Comparison of ENCODE assay signal across 11 cellular contexts in genomic region chr3:178434206-178434805, GRCh38.
DNase-seq lines count a peak whose midpoint lies in the region; FAIRE-seq and TF ChIP-seq lines count a peak whose summit lies in the region.
"Had no signal": no experiment of that assay in that cellular context is flagged by ENCODE, and none has a peak within 500 bp of the region (broad histone marks: within the 10 kb centered on the region; RNA-seq: fewer than 3 reads in every experiment).

No MANE protein-coding gene starts in this region.

- no peaks in the 10 kb centered on the region for H3K9me2 ChIP-seq in Karpas-422 (replicated peaks; ENCODE audit: insufficient read depth, low read length)

- dilution Hi-C loops in mammary epithelial cell (cut with HindIII; ENCODE audit: low sequenced_read_pairs) = loop anchor here (25.0 kb wide), 1 partner anchor 528 kb away; no protein-coding TSS in a partner anchor

- no peaks in the 10 kb centered on the region for H3K36me3 Mint-ChIP-seq in MCF 10A (ENCODE audit: insufficient read depth, unreplicated experiment)

- H3K9me3 ChIP-seq in mammary epithelial cell (replicated peaks; ENCODE audit: insufficient read depth, low read length) = no peaks in the 10 kb centered on the region
- H3K9me3 ChIP-seq in neuronal stem cell (replicated peaks in 1 of 2; ENCODE audit: control insufficient read depth in 2 of 2, insufficient read depth in 1 of 2, low read depth in 1 of 2, low read length in 2 of 2) = no peaks in the 10 kb centered on the region
- H3K9me3 ChIP-seq in Karpas-422 (ENCODE audit: low read length) = no peaks in the 10 kb centered on the region
- H3K9me3 ChIP-seq: SJSA1 had no signal

- no peak overlapping the region for H3K4me2 ChIP-seq in mammary epithelial cell (ENCODE audit: insufficient read depth, low read depth, low read length)
- no peak overlapping the region for H3K4me2 ChIP-seq in neuronal stem cell (ENCODE audit: insufficient read depth, low read length, poor library complexity, severe bottlenecking)
- no peak overlapping the region for H3K4me2 ChIP-seq in Karpas-422 (ENCODE audit: low read depth, low read length, poor library complexity, severe bottlenecking)

- no peak overlapping the region for H3K4me3 Mint-ChIP-seq in MCF 10A (ENCODE audit: unreplicated experiment)
- H3K4me3 Mint-ChIP-seq: CD4-positive, alpha-beta T cell had no signal

- POLR2A ChIA-PET in MCF 10A (lab: Yijun Ruan, JAX) = interaction anchor here (1.2 kb wide), 1 partner anchor 533 kb away, joined by 6 read pairs; no protein-coding TSS in a partner anchor

- H2BK120ac ChIP-seq in neuronal stem cell (ENCODE audit: low read depth, low read length) = no peak overlapping the region

- intact Hi-C loops in MCF 10A (cut with micrococcal nuclease) = no loop called here
- intact Hi-C loops in mammary epithelial cell (cut with micrococcal nuclease) = loop anchor here (1.0 kb wide), 1 partner anchor 532 kb away; no protein-coding TSS in a partner anchor

- no peaks in the 10 kb centered on the region for H3K27me3 Mint-ChIP-seq in MCF 10A (ENCODE audit: insufficient read depth, unreplicated experiment)
- H3K27me3 Mint-ChIP-seq: CD4-positive, alpha-beta T cell had no signal

- no peak overlapping the region for H3K23ac ChIP-seq in neuronal stem cell (ENCODE audit: low read depth, low read length, poor library complexity)

- no peaks in the 10 kb centered on the region for H3K79me1 ChIP-seq in neuronal stem cell (ENCODE audit: low read depth, low read length)

- H3K4me1 ChIP-seq in mammary epithelial cell (ENCODE audit: insufficient read depth, low read length) = no peaks in the 10 kb centered on the region
- no peaks in the 10 kb centered on the region for H3K4me1 ChIP-seq in neuronal stem cell (ENCODE audit: control insufficient read depth in 2 of 2, insufficient read depth in 1 of 2, low read depth in 1 of 2, low read length in 2 of 2)
- no peaks in the 10 kb centered on the region for H3K4me1 ChIP-seq in Karpas-422 (ENCODE audit: low read length)
- H3K4me1 ChIP-seq: SJSA1 had no signal

- TF ChIP-seq CTCF in MCF 10A (IDR thresholded peaks at IDR 0.05; ENCODE audit: unreplicated experiment) (peak; percentile 9), mammary epithelial cell (conservative IDR thresholded peaks at IDR 0.05 in 1 of 2, IDR thresholded peaks at IDR 0.05 in 1 of 2; ENCODE audit: extremely low read depth in 1 of 2, insufficient read depth in 1 of 2, low read depth in 1 of 2, low read length in 2 of 2) (peak in 1 of 2 donors; percentile 36), epithelial cell of esophagus (IDR thresholded peaks at IDR 0.05; ENCODE audit: insufficient read depth, low read depth, low read length, missing control alignments) (peak; percentile 33)

- H3K4me3 ChIP-seq in mammary epithelial cell (replicated peaks in 1 of 3; ENCODE audit: insufficient read depth in 1 of 3, low read depth in 2 of 3, low read length in 3 of 3) (no peak overlapping the region), epithelial cell of esophagus (ENCODE audit: low read length) (no peak overlapping the region), neuronal stem cell (ENCODE audit: low read length in 2 of 2) (no peak overlapping the region), Karpas-422 (ENCODE audit: low read length) (no peak overlapping the region)
- H3K4me3 ChIP-seq: SJSA1 had no signal

- no peak overlapping the region for H3K18ac ChIP-seq in neuronal stem cell (ENCODE audit: low read length)

- DNase-seq in MCF 10A (ENCODE audit: unreplicated experiment) (peak; percentile 19), mammary epithelial cell (no peak), NCI-H69 (lab: John Stamatoyannopoulos, UW) (peak; percentile 86), epithelial cell of esophagus (ENCODE audit: low read depth) (peak; percentile 11), urothelium cell line (ENCODE audit: low spot score) (peak; percentile 11), neuronal stem cell (ENCODE audit: low spot score) (no peak), GDM1 (lab: John Stamatoyannopoulos, UW) (no peak), Karpas-422 (no peak)
- DNase-seq: CD4-positive, alpha-beta T cell; islet precursor cell had no signal

- H4K20me1 ChIP-seq in mammary epithelial cell (ENCODE audit: insufficient read depth, low read length) (no peaks in the 10 kb centered on the region), Karpas-422 (ENCODE audit: insufficient read depth, low read depth, low read length) (no peaks in the 10 kb centered on the region)

- H3K14ac ChIP-seq in neuronal stem cell (ENCODE audit: low read length) = no peak overlapping the region

- no peaks in the 10 kb centered on the region for H3K9me3 Mint-ChIP-seq in MCF 10A (ENCODE audit: unreplicated experiment)
- H3K9me3 Mint-ChIP-seq: CD4-positive, alpha-beta T cell had no signal

- no peak overlapping the region for H4K91ac ChIP-seq in neuronal stem cell (ENCODE audit: low read depth, low read length, poor library complexity)

- 24% methylated on average over 5 of the region's 5 CpGs for WGBS in mammary epithelial cell (ENCODE audit: low coverage, missing lambda C conversion rate)
- no CpG with 5 or more reads among the region's 5 CpGs for WGBS in neuronal stem cell (ENCODE audit: extremely low coverage in 2 of 2, insufficient read length in 2 of 2, insufficient replicate concordance in 1 of 2), 2 donors

- H3K79me2 ChIP-seq in mammary epithelial cell (ENCODE audit: insufficient read depth, low read length) = no peaks in the 10 kb centered on the region
- H3K79me2 ChIP-seq in Karpas-422 (ENCODE audit: low read length) = no peaks in the 10 kb centered on the region

- no peak overlapping the region for H3K4ac ChIP-seq in neuronal stem cell (ENCODE audit: low read length)

- H2AK5ac ChIP-seq in neuronal stem cell (ENCODE audit: low read depth, low read length) = no peak overlapping the region

- CTCF ChIA-PET in MCF 10A (lab: Yijun Ruan, JAX) (interaction anchor here (0.6 to 9.2 kb wide), 24 partner anchors 10 to 881 kb away, joined by 3 to 143 read pairs (median 4); no protein-coding TSS in a partner anchor), mammary epithelial cell (lab: Charles Lee; ENCODE audit: low non-redundant PET) (interaction anchor here (0.6 to 1.0 kb wide), 2 partner anchors 672 to 882 kb away, joined by 3 to 9 read pairs; no protein-coding TSS in a partner anchor)

- peaks cover 11% of the 10 kb centered on the region for H3K4me1 Mint-ChIP-seq in MCF 10A (ENCODE audit: insufficient read depth, unreplicated experiment)

- no peak overlapping the region for H2BK15ac ChIP-seq in neuronal stem cell (ENCODE audit: low read length)

- no peak overlapping the region for H3K27ac Mint-ChIP-seq in MCF 10A (ENCODE audit: low read depth, unreplicated experiment)
- H3K27ac Mint-ChIP-seq: CD4-positive, alpha-beta T cell had no signal

- H3K27me3 ChIP-seq in mammary epithelial cell (ENCODE audit: insufficient read depth, low read length) = no peaks in the 10 kb centered on the region
- H3K27me3 ChIP-seq in neuronal stem cell (ENCODE audit: control insufficient read depth in 3 of 3, insufficient read depth in 3 of 3, low read depth in 1 of 3, low read length in 3 of 3) = peaks cover 0 to 2% (median 0%) of the 10 kb centered on the region in 3 experiments
- no peaks in the 10 kb centered on the region for H3K27me3 ChIP-seq in Karpas-422 (ENCODE audit: low read length)
- H3K27me3 ChIP-seq: SJSA1 had no signal

- BruUV-seq in MCF 10A (replicated peaks; lab: Mats Ljungman, UMichigan) = no TSS peak
- BruUV-seq in mammary epithelial cell (replicated peaks; lab: Mats Ljungman, UMichigan) = no TSS peak

- H2BK5ac ChIP-seq in neuronal stem cell (ENCODE audit: low read length) = no peak overlapping the region

- FAIRE-seq in urothelium cell line (lab: Jason Lieb, UNC) = no peak

- H3K9ac ChIP-seq in mammary epithelial cell (ENCODE audit: insufficient read depth, low read length) (no peak overlapping the region), neuronal stem cell (ENCODE audit: low read depth, low read length, poor library complexity) (no peak overlapping the region), Karpas-422 (ENCODE audit: low read length) (no peak overlapping the region)

- H3K36me3 ChIP-seq in mammary epithelial cell (ENCODE audit: insufficient read depth, low read length) = no peaks in the 10 kb centered on the region
- no peaks in the 10 kb centered on the region for H3K36me3 ChIP-seq in neuronal stem cell (replicated peaks in 1 of 2; ENCODE audit: control insufficient read depth in 2 of 2, insufficient read depth in 2 of 2, low read length in 2 of 2)
- no peaks in the 10 kb centered on the region for H3K36me3 ChIP-seq in Karpas-422 (ENCODE audit: insufficient read depth, low read length)
- H3K36me3 ChIP-seq: SJSA1 had no signal

- no peak overlapping the region for H4K8ac ChIP-seq in neuronal stem cell (ENCODE audit: low read depth, low read length)

- in situ Hi-C loops in mammary epithelial cell (cut with MboI; ENCODE audit: low sequenced_read_pairs in 2 of 2) = loop anchor here (25.0 kb wide), 2 partner anchors 528 to 878 kb away; partner anchors contain the start of gene ZNF639 (in 2 of the 2)

- H3K27ac ChIP-seq in mammary epithelial cell (ENCODE audit: insufficient read depth, low read depth, low read length) = no peak overlapping the region
- H3K27ac ChIP-seq in neuronal stem cell (replicated peaks; ENCODE audit: low read length) = no peak overlapping the region
- H3K27ac ChIP-seq in Karpas-422 (ENCODE audit: low read length) = no peak overlapping the region
- H3K27ac ChIP-seq: SJSA1 had no signal

- H2BK12ac ChIP-seq in neuronal stem cell (ENCODE audit: low read length) = no peak overlapping the region

- H2AFZ ChIP-seq in mammary epithelial cell (ENCODE audit: low read depth, low read length) (no peak overlapping the region), neuronal stem cell (ENCODE audit: low read length) (no peak overlapping the region), Karpas-422 (ENCODE audit: low read length) (no peak overlapping the region)

Comparison
In these comparisons a context has a peak if more than half of its experiments do, and no peak if none do; other contexts are left out.
1. DNase-seq: peak in MCF 10A (single experiment), NCI-H69 (single experiment), epithelial cell of esophagus (single experiment) and urothelium cell line (single experiment); none in mammary epithelial cell (single experiment), neuronal stem cell (single experiment), GDM1 (single experiment) and Karpas-422 (single experiment).